In the genomic region with DNA sequence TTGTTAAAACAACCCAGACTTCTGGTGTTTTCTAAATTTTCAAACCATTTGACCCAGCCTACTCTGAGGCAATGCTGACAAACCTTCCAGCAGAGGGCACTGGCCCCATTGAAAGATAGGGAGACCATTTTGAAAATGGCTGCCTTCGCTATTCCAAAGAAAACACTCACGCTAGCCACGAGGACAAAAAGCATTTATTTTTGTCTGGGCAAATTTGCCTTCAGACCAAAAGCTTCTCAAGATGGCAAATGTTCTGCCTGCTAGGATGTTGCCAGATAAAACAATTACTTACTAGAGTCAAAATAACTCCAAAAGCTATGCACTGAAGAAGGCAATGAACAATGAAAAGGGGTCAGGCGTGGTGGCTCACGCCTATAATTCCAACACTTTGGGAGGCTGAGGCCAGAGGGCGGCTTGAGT, we compare ENCODE assay signal across 11 cellular contexts.
A peak's percentile ranks its signal among the peaks of the same experiment; 100 is the strongest.
DNase-seq lines count a peak whose midpoint lies in the region; ATAC-seq, FAIRE-seq and TF ChIP-seq lines count a peak whose summit lies in the region.
"Had no signal": no experiment of that assay in that cellular context is flagged by ENCODE, and none has a peak within 500 bp of the region (broad histone marks: within the 10 kb centered on the region; RNA-seq: fewer than 3 reads in every experiment).

No MANE protein-coding gene starts in this region.

- FAIRE-seq in HepG2 (lab: Jason Lieb, UNC) = no peak
- FAIRE-seq: HTR-8/SVneo had no signal

- H3K9ac ChIP-seq in HepG2 (ENCODE audit: insufficient read depth, low read depth, low read length) = no peak overlapping the region

- H3K79me2 ChIP-seq in HepG2 (ENCODE audit: insufficient read depth, low read length) = no peaks in the 10 kb centered on the region

- POLR2A ChIA-PET in HEK293 (lab: Yijun Ruan, JAX) (no interaction called here), HepG2 (lab: Yijun Ruan, JAX) (no interaction called here)

- H3K36me3 Mint-ChIP-seq in activated CD4-positive, alpha-beta T cell treated with anti-CD3 and anti-CD28 coated beads, Interleukin-2, amount 10 ng/mL, durations not matched to agents 24 days and 14 days (ENCODE audit: low read depth) = no peaks in the 10 kb centered on the region

- no TSS peak for BruUV-seq in HepG2 (replicated peaks; lab: Mats Ljungman, UMichigan)

- CTCF ChIA-PET in HEK293 (lab: Yijun Ruan, JAX) = interaction anchor here (0.6 to 1.5 kb wide), 10 partner anchors 9 to 1263 kb away, joined by 3 to 4 read pairs (median 3); no protein-coding TSS in a partner anchor
- CTCF ChIA-PET in HepG2 (lab: Yijun Ruan, JAX; ENCODE audit: low intra/inter-chr PET ratio, low total read pairs) = no interaction called here

- TF ChIP-seq POLR2A in HepG2 (IDR thresholded peaks at IDR 0.05; ENCODE audit: insufficient read depth in 1 of 2, low read depth in 2 of 2, low read length in 2 of 2) (no peak), gastrocnemius medialis (IDR thresholded peaks at IDR 0.05) (no peak)

- H3K4me1 Mint-ChIP-seq in activated CD4-positive, alpha-beta T cell treated with anti-CD3 and anti-CD28 coated beads, Interleukin-2, amount 10 ng/mL, durations not matched to agents 24 days and 14 days = no peaks in the 10 kb centered on the region

- TF ChIP-seq RAD21 in HepG2 (CRISPR knock-in tag; IDR thresholded peaks at IDR 0.05) = no peak

- DNase-seq in AML-193 (lab: John Stamatoyannopoulos, UW) (peak; percentile 1 to 13), WERI-Rb-1 (peak; percentile 47), HepG2 (ENCODE audit: low spot score) (peak; percentile 14), gastrocnemius medialis (no peak), DMS79 treated with DMSO at 0.1 percent for 48 hours (lab: John Stamatoyannopoulos, UW) (no peak)
- DNase-seq in effector memory CD4-positive, alpha-beta T cell = no peak
- no peak for DNase-seq in activated CD4-positive, alpha-beta T cell treated with anti-CD3 and anti-CD28 coated beads, Interleukin-2, amount 10 ng/mL, durations not matched to agents 24 days and 14 days
- DNase-seq: activated CD4-positive, alpha-beta T cell treated with anti-CD3 and anti-CD28 coated beads, Interleukin-2, amount 50 U/mL, for 48 hours; stimulated activated CD4-positive, alpha-beta T cell treated with anti-CD3 and anti-CD28 coated beads, Interleukin-1b, Interleukin-23, amount 100 ng/mL, for 48 hours had no signal

- ATAC-seq in HepG2 (no peak), gastrocnemius medialis (no peak)

- H4K20me1 ChIP-seq in HepG2 (ENCODE audit: insufficient read depth, low read length) = 0 out of 2 replicates have a peak, but pooled peaks cover 3% of the 10 kb centered on the region

- H3K27me3 Mint-ChIP-seq in activated CD4-positive, alpha-beta T cell treated with anti-CD3 and anti-CD28 coated beads, Interleukin-2, amount 10 ng/mL, durations not matched to agents 24 days and 14 days = peaks cover 2% of the 10 kb centered on the region

- H3K36me3 ChIP-seq in HEK293 (ENCODE audit: control insufficient read depth in 2 of 2, insufficient read depth in 1 of 2, low read length in 2 of 2) = no peaks in the 10 kb centered on the region
- no peaks in the 10 kb centered on the region for H3K36me3 ChIP-seq in WERI-Rb-1
- H3K36me3 ChIP-seq in HepG2 (replicated peaks in 1 of 2; ENCODE audit: control insufficient read depth in 1 of 2, insufficient read depth in 2 of 2, low read length in 2 of 2) = no peaks in the 10 kb centered on the region
- H3K36me3 ChIP-seq in effector memory CD4-positive, alpha-beta T cell (ENCODE audit: control insufficient read depth, insufficient read depth, low read length) = no peaks in the 10 kb centered on the region
- H3K36me3 ChIP-seq in gastrocnemius medialis = no peaks in the 10 kb centered on the region

- no peaks in the 10 kb centered on the region for H3K9me3 ChIP-seq in HEK293 (ENCODE audit: control insufficient read depth, insufficient read depth, low read depth, low read length)
- no peaks in the 10 kb centered on the region for H3K9me3 ChIP-seq in WERI-Rb-1 (ENCODE audit: severe bottlenecking)
- no peaks in the 10 kb centered on the region for H3K9me3 ChIP-seq in HepG2 (ENCODE audit: low read length)
- H3K9me3 ChIP-seq in effector memory CD4-positive, alpha-beta T cell (ENCODE audit: control insufficient read depth, low read length) = no peaks in the 10 kb centered on the region
- H3K9me3 ChIP-seq in gastrocnemius medialis = no peaks in the 10 kb centered on the region

- no peak for TF ChIP-seq EP300 in HepG2 (IDR thresholded peaks at IDR 0.05; ENCODE audit: low read depth in 2 of 2, low read length in 2 of 2)
- no peak for TF ChIP-seq EP300 in HepG2 (CRISPR knock-in tag; IDR thresholded peaks at IDR 0.05; ENCODE audit: borderline replicate concordance)

- in situ Hi-C loops in HepG2 (cut with HindIII; ENCODE audit: extremely low pct_ligation_motif_present, low pct_unique_long_range_greater_than_20kb) = no loop called here
- in situ Hi-C loops in gastrocnemius medialis (cut with MboI; ENCODE audit: low sequenced_read_pairs in 4 of 4) = no loop called here

- no peak overlapping the region for H3K27ac Mint-ChIP-seq in activated CD4-positive, alpha-beta T cell treated with anti-CD3 and anti-CD28 coated beads, Interleukin-2, amount 10 ng/mL, durations not matched to agents 24 days and 14 days

- H3K4me2 ChIP-seq in HepG2 (ENCODE audit: low read depth, low read length) = no peak overlapping the region

- H3K4me1 ChIP-seq in HEK293 (ENCODE audit: control insufficient read depth, insufficient read depth, low read length) (0 out of 2 replicates have a peak, but pooled peaks cover 4% of the 10 kb centered on the region), HepG2 (ENCODE audit: insufficient read depth, low read length) (peaks cover 9% of the 10 kb centered on the region), gastrocnemius medialis (no peaks in the 10 kb centered on the region)
- no peaks in the 10 kb centered on the region for H3K4me1 ChIP-seq in effector memory CD4-positive, alpha-beta T cell (ENCODE audit: control insufficient read depth, insufficient read depth, low read length, poor library complexity, severe bottlenecking)

- H3K27ac ChIP-seq in HEK293 (ENCODE audit: extremely low read depth, low read depth, low read length) = no peak overlapping the region
- H3K27ac ChIP-seq in WERI-Rb-1 = no peak overlapping the region
- no peak overlapping the region for H3K27ac ChIP-seq in HepG2 (ENCODE audit: extremely low read length, insufficient read depth, low read length)
- H3K27ac ChIP-seq in effector memory CD4-positive, alpha-beta T cell (ENCODE audit: insufficient read depth, low read length, poor library complexity, severe bottlenecking) = no peak overlapping the region
- no peak overlapping the region for H3K27ac ChIP-seq in gastrocnemius medialis

- no peak overlapping the region for H2AFZ ChIP-seq in HepG2 (ENCODE audit: low read length)

- H3K4me3 ChIP-seq in HEK293 (ENCODE audit: low read depth, low read length) (no peak overlapping the region), WERI-Rb-1 (ENCODE audit: low read depth, low read length) (no peak overlapping the region), HepG2 (replicated peaks in 1 of 3; ENCODE audit: insufficient read depth in 1 of 3, low read depth in 2 of 3, low read length in 3 of 3) (no peak overlapping the region), gastrocnemius medialis (no peak overlapping the region)
- no peak overlapping the region for H3K4me3 ChIP-seq in effector memory CD4-positive, alpha-beta T cell (ENCODE audit: insufficient read depth, low read depth, low read length, poor library complexity, severe bottlenecking)

- 59% methylated on average over 6 of the region's 6 CpGs for WGBS in HepG2 (ENCODE audit: low lambda C conversion rate)

- intact Hi-C loops in HepG2 (cut with micrococcal nuclease; ENCODE audit: unreplicated experiment) (loop anchor here (10.0 kb wide), 1 partner anchor 689 kb away; no protein-coding TSS in a partner anchor), gastrocnemius medialis (cut with DNase I; ENCODE audit: low total_unique reads) (no loop called here)
- intact Hi-C loops in activated CD4-positive, alpha-beta T cell treated with anti-CD3 and anti-CD28 coated beads, Interleukin-2, amount 10 ng/mL, durations not matched to agents 24 days and 14 days (cut with micrococcal nuclease) = no loop called here

- no peak for TF ChIP-seq CTCF in HEK293 (tag by site-specific recombination; IDR thresholded peaks at IDR 0.05)
- peak; percentile 60 for TF ChIP-seq CTCF in WERI-Rb-1 (IDR thresholded peaks at IDR 0.05; ENCODE audit: low read depth, low read length)
- TF ChIP-seq CTCF in HepG2 (CRISPR knock-in tag; IDR thresholded peaks at IDR 0.05) = peak; percentile 35; the same call in 1 of the 2 replicates
- TF ChIP-seq CTCF in gastrocnemius medialis (IDR thresholded peaks at IDR 0.05 in 4 of 5, conservative IDR thresholded peaks at IDR 0.05 in 1 of 5) = no peak

- H3K4me3 Mint-ChIP-seq in activated CD4-positive, alpha-beta T cell treated with anti-CD3 and anti-CD28 coated beads, Interleukin-2, amount 10 ng/mL, durations not matched to agents 24 days and 14 days = no peak overlapping the region

- H3K27me3 ChIP-seq in WERI-Rb-1 (ENCODE audit: insufficient read depth, low read depth, severe bottlenecking) (no peaks in the 10 kb centered on the region), HepG2 (ENCODE audit: control insufficient read depth in 1 of 2, insufficient read depth in 2 of 2, low read length in 2 of 2) (peaks cover 3 to 77% of the 10 kb centered on the region in 2 experiments; a peak in 4 of 5 replicates), gastrocnemius medialis (no peaks in the 10 kb centered on the region)
- no peaks in the 10 kb centered on the region for H3K27me3 ChIP-seq in effector memory CD4-positive, alpha-beta T cell (replicated peaks; ENCODE audit: control insufficient read depth, insufficient read depth, low read length, poor library complexity, severe bottlenecking)

- H3K9me3 Mint-ChIP-seq in activated CD4-positive, alpha-beta T cell treated with anti-CD3 and anti-CD28 coated beads, Interleukin-2, amount 10 ng/mL, durations not matched to agents 24 days and 14 days = no peaks in the 10 kb centered on the region

TF ChIP-seq in HEK293, 187 proteins besides CTCF, POLR2A, EP300 and RAD21:
- TF ChIP-seq ZNF654 (tag by site-specific recombination; IDR thresholded peaks at IDR 0.05; ENCODE audit: low read depth) (peak; percentile 32), ZXDB (tag by site-specific recombination; IDR thresholded peaks at IDR 0.05) (no peak)

Comparison
In these comparisons a context has a peak if more than half of its experiments do, and no peak if none do; other contexts are left out.
1. DNase-seq: peak in AML-193 (2 of 2), WERI-Rb-1 (single experiment) and HepG2 (single experiment); none in effector memory CD4-positive, alpha-beta T cell (0 of 3), gastrocnemius medialis (0 of 2), activated CD4-positive, alpha-beta T cell treated with anti-CD3 and anti-CD28 coated beads, Interleukin-2, amount 10 ng/mL, durations not matched to agents 24 days and 14 days (single experiment) and DMS79 treated with DMSO at 0.1 percent for 48 hours (single experiment).
2. CTCF ChIP-seq: peak in WERI-Rb-1 (single experiment) and HepG2 (single experiment); none in HEK293 (single experiment) and gastrocnemius medialis (0 of 5).